12 cellular contexts compared by ENCODE assay signal in the genomic region with DNA sequence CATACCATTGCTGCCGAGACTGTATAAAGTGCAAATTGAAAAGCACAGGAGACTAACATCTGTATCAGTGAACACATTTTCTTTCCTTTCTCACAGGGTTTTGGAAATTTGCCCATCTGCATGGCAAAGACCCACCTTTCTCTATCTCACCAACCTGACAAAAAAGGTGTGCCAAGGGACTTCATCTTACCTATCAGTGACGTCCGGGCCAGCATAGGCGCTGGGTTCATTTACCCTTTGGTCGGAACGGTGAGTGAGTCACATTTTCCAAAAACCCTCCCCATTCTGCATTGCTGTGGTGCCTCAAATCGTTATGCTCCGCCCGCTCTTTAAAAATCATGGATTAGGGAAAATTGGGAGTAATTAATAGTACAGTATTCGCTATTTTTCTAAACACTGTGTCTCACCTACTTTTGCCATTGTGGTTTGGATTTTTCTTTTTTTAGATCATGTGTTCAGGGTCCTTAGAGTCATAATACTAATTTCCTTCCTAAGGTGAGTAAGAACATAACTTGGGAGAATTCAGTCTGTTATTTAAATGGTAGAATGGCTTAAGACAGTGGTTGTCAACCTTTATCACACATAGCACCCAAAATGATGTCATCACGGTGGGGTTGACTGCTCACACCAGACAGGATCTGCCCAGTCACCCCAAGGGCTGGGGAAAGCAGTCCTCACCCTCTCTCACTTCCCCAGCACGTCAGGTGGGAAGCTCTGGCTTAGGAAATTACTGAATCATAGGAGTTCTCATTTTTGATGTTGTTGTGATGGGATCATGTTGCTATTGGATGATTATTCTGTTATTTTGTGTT.
DNase-seq lines count a peak whose midpoint lies in the region; ATAC-seq and TF ChIP-seq lines count a peak whose summit lies in the region.
"Had no signal": no experiment of that assay in that cellular context is flagged by ENCODE, and none has a peak within 500 bp of the region (broad histone marks: within the 10 kb centered on the region; RNA-seq: fewer than 3 reads in every experiment).

No MANE protein-coding gene starts in this region.

- no peaks in the 10 kb centered on the region for H3K27me3 Mint-ChIP-seq in activated T-cell treated with anti-CD3 and anti-CD28 coated beads, Interleukin-2, amount 50 U/mL, for 4 hours (ENCODE audit: low read depth)
- no peaks in the 10 kb centered on the region for H3K27me3 Mint-ChIP-seq in activated T-helper 1 cell treated with anti-CD3 and anti-CD28 coated beads, Interleukin-12 subunit alpha, Interleukin-12 subunit beta, Interleukin-2, Interleukin-4 antibody, amounts not matched to agents 30 ng/mL and 10 ng/mL and 1 ng/mL, durations not matched to agents 14 hours and 24 hours and 36 hours (ENCODE audit: insufficient read depth)

- no peak for TF ChIP-seq CTCF in stomach (IDR thresholded peaks at IDR 0.05)

- no peak for ATAC-seq in activated T-cell treated with anti-CD3 and anti-CD28 coated beads, Interleukin-2, amount 50 U/mL, for 4 hours

- WGBS in stomach, 5 donors, result 78 to 89% (median 84%) methylated on average over 12 of the region's 12 CpGs

- H3K4me3 Mint-ChIP-seq in activated T-cell treated with anti-CD3 and anti-CD28 coated beads, Interleukin-2, amount 50 U/mL, for 4 hours, result no peak overlapping the region
- no peak overlapping the region for H3K4me3 Mint-ChIP-seq in activated T-helper 1 cell treated with anti-CD3 and anti-CD28 coated beads, Interleukin-12 subunit alpha, Interleukin-12 subunit beta, Interleukin-2, Interleukin-4 antibody, amounts not matched to agents 30 ng/mL and 10 ng/mL and 1 ng/mL, durations not matched to agents 14 hours and 24 hours and 36 hours

- no peaks in the 10 kb centered on the region for H3K9me3 ChIP-seq in stomach
- H3K9me3 ChIP-seq: uterus had no signal

- H3K4me1 Mint-ChIP-seq in activated T-cell treated with anti-CD3 and anti-CD28 coated beads, Interleukin-2, amount 50 U/mL, for 4 hours (ENCODE audit: low read depth), result no peaks in the 10 kb centered on the region
- H3K4me1 Mint-ChIP-seq in activated T-helper 1 cell treated with anti-CD3 and anti-CD28 coated beads, Interleukin-12 subunit alpha, Interleukin-12 subunit beta, Interleukin-2, Interleukin-4 antibody, amounts not matched to agents 30 ng/mL and 10 ng/mL and 1 ng/mL, durations not matched to agents 14 hours and 24 hours and 36 hours (ENCODE audit: low read depth), result peaks cover 17% of the 10 kb centered on the region

- H3K27ac ChIP-seq in stomach, result peak overlapping the region in 4 of 5 donors; percentile 38 to 73 (median 52)

- peaks cover 0 to 13% (median 3%) of the 10 kb centered on the region in 4 donors for H3K4me1 ChIP-seq in stomach
- H3K4me1 ChIP-seq: uterus had no signal

- DNase-seq in activated T-cell treated with anti-CD3 and anti-CD28 coated beads for 48 hours (ENCODE audit: low read depth) (peak; percentile 12), iris pigment epithelial cell (ENCODE audit: low read depth) (peak; percentile 69), stomach (no peak), medulla oblongata (ENCODE audit: extremely low spot score) (no peak), NCI-H1930 (lab: John Stamatoyannopoulos, UW) (no peak), NCI-H774 (lab: John Stamatoyannopoulos, UW) (no peak)
- DNase-seq in activated T-cell treated with anti-CD3 and anti-CD28 coated beads, Interleukin-2, amount 50 U/mL, for 4 hours, result no peak
- DNase-seq in activated T-helper 1 cell treated with anti-CD3 and anti-CD28 coated beads, Interleukin-12 subunit alpha, Interleukin-12 subunit beta, Interleukin-2, Interleukin-4 antibody, amounts not matched to agents 30 ng/mL and 10 ng/mL and 1 ng/mL, durations not matched to agents 14 hours and 24 hours and 36 hours (ENCODE audit: low spot score), result no peak
- DNase-seq: activated CD4-positive, CD25-positive, alpha-beta regulatory T cell treated with anti-CD3 and anti-CD28 coated beads, Interleukin-2, amount 50 U/mL, for 72 hours; cerebellar nuclear complex; stimulated activated CD4-positive, alpha-beta T cell treated with anti-CD3 and anti-CD28 coated beads, Interleukin-12 subunit alpha, Interleukin-12 subunit beta, amount 100 ng/mL, for 4 hours; uterus had no signal

- no peak overlapping the region for H3K4me3 ChIP-seq in stomach
- H3K4me3 ChIP-seq: uterus had no signal

- peaks cover 0 to 5% (median 1%) of the 10 kb centered on the region in 4 donors for H3K36me3 ChIP-seq in stomach
- H3K36me3 ChIP-seq: uterus had no signal

- no peak for TF ChIP-seq EP300 in stomach (IDR thresholded peaks at IDR 0.05)

- H3K36me3 Mint-ChIP-seq in activated T-cell treated with anti-CD3 and anti-CD28 coated beads, Interleukin-2, amount 50 U/mL, for 4 hours (ENCODE audit: insufficient read depth), result peaks cover 60% of the 10 kb centered on the region
- peaks cover 46% of the 10 kb centered on the region for H3K36me3 Mint-ChIP-seq in activated T-helper 1 cell treated with anti-CD3 and anti-CD28 coated beads, Interleukin-12 subunit alpha, Interleukin-12 subunit beta, Interleukin-2, Interleukin-4 antibody, amounts not matched to agents 30 ng/mL and 10 ng/mL and 1 ng/mL, durations not matched to agents 14 hours and 24 hours and 36 hours (ENCODE audit: low read depth)

- H3K9me3 Mint-ChIP-seq in activated T-cell treated with anti-CD3 and anti-CD28 coated beads, Interleukin-2, amount 50 U/mL, for 4 hours, result no peaks in the 10 kb centered on the region
- no peaks in the 10 kb centered on the region for H3K9me3 Mint-ChIP-seq in activated T-helper 1 cell treated with anti-CD3 and anti-CD28 coated beads, Interleukin-12 subunit alpha, Interleukin-12 subunit beta, Interleukin-2, Interleukin-4 antibody, amounts not matched to agents 30 ng/mL and 10 ng/mL and 1 ng/mL, durations not matched to agents 14 hours and 24 hours and 36 hours

- no peaks in the 10 kb centered on the region for H3K27me3 ChIP-seq in stomach
- H3K27me3 ChIP-seq: uterus had no signal

- H3K27ac Mint-ChIP-seq in activated T-helper 1 cell treated with anti-CD3 and anti-CD28 coated beads, Interleukin-12 subunit alpha, Interleukin-12 subunit beta, Interleukin-2, Interleukin-4 antibody, amounts not matched to agents 30 ng/mL and 10 ng/mL and 1 ng/mL, durations not matched to agents 14 hours and 24 hours and 36 hours, result peak overlapping the region; percentile 62

- TF ChIP-seq POLR2A in stomach (IDR thresholded peaks at IDR 0.05), result no peak

- intact Hi-C loops in activated T-helper 1 cell treated with anti-CD3 and anti-CD28 coated beads, Interleukin-12 subunit alpha, Interleukin-12 subunit beta, Interleukin-2, Interleukin-4 antibody, amounts not matched to agents 30 ng/mL and 10 ng/mL and 1 ng/mL, durations not matched to agents 14 hours and 24 hours and 36 hours (cut with micrococcal nuclease), result no loop called here
- intact Hi-C loops in stomach (cut with DNase I; ENCODE audit: low total_unique reads), result no loop called here

Comparison
In these comparisons a context has a peak if more than half of its experiments do, and no peak if none do; other contexts are left out.
1. DNase-seq: peak in activated T-cell treated with anti-CD3 and anti-CD28 coated beads for 48 hours (single experiment) and iris pigment epithelial cell (single experiment); none in activated T-cell treated with anti-CD3 and anti-CD28 coated beads, Interleukin-2, amount 50 U/mL, for 4 hours (single experiment), activated T-helper 1 cell treated with anti-CD3 and anti-CD28 coated beads, Interleukin-12 subunit alpha, Interleukin-12 subunit beta, Interleukin-2, Interleukin-4 antibody, amounts not matched to agents 30 ng/mL and 10 ng/mL and 1 ng/mL, durations not matched to agents 14 hours and 24 hours and 36 hours (single experiment), stomach (single experiment), medulla oblongata (single experiment), NCI-H1930 (0 of 2) and NCI-H774 (single experiment).